In genomic region chr5:73426034-73426433, GRCh38 we compare ENCODE assay signal across 27 cellular contexts. TPM values are rescaled to one million over a fixed set of nuclear protein-coding genes. Genes with fewer than 3 reads are reported as not detected.
"Had no signal": no experiment of that assay in that cellular context is flagged by ENCODE, and none has a peak within 500 bp of the region (broad histone marks: within the 10 kb centered on the region; RNA-seq: fewer than 3 reads in every experiment).

No MANE protein-coding gene starts in this region.

- DNase-seq: hypothalamus; immature natural killer cell; left ventricle myocardium inferior; midbrain; mucosa of descending colon; naive thymus-derived CD4-positive, alpha-beta T cell; pancreas; posterior cingulate gyrus; retina; right cardiac atrium; stimulated activated CD4-positive, alpha-beta T cell treated with anti-CD3 and anti-CD28 coated beads, Interleukin-12 subunit alpha, Interleukin-12 subunit beta, amount 100 ng/mL, for 4 hours; stimulated activated CD4-positive, alpha-beta T cell treated with anti-CD3 and anti-CD28 coated beads, Interleukin-15, amount 100 ng/mL, for 24 hours; stimulated activated CD4-positive, alpha-beta T cell treated with anti-CD3 and anti-CD28 coated beads, Interleukin-2, amount 100 ng/mL, for 24 hours; stimulated activated CD4-positive, alpha-beta T cell treated with anti-CD3 and anti-CD28 coated beads, Interleukin-4, amount 100 ng/mL, for 1 hour; stimulated activated naive B cell treated with anti-CD40 and anti-IgM and Interleukin-4, amounts not matched to agents 10 μg/mL and 1 μg/mL and 100 μg/mL, for 72 hours; stimulated activated naive CD8-positive, alpha-beta T cell treated with anti-CD3 and anti-CD28 coated beads, Interleukin-15, Interleukin-2, amounts not matched to agents 100 U/mL and 50 U/mL, for 24 hours; stomach; testis; tibial artery; trophoblast cell; upper lobe of right lung had no signal

- H3K4me3 ChIP-seq: left ventricle myocardium inferior, lung, mucosa of descending colon, pancreas, prostate gland, skin epidermis, stomach, testis, tibial artery, upper lobe of right lung had no signal

- H3K27ac ChIP-seq: left ventricle myocardium inferior, pancreas, prostate gland, skin epidermis, stomach, testis, tibial artery, upper lobe of right lung had no signal

- H3K9me3 ChIP-seq: left ventricle myocardium inferior, mucosa of descending colon, pancreas, prostate gland, testis, tibial artery, upper lobe of right lung had no signal

- ATAC-seq: mucosa of descending colon; naive thymus-derived CD4-positive, alpha-beta T cell; natural killer cell treated with Interleukin-12 subunit alpha and Interleukin-12 subunit beta and Interleukin-15 and Interleukin-18, amount 100 ng/mL, for 72 hours; pancreas; right cardiac atrium; sciatic nerve; stimulated activated naive B cell treated with anti-CD40 and anti-IgM and Interleukin-4, amounts not matched to agents 10 μg/mL and 1 μg/mL and 100 μg/mL, for 72 hours; stimulated activated naive CD8-positive, alpha-beta T cell treated with anti-CD3 and anti-CD28 coated beads, Interleukin-15, Interleukin-2, amounts not matched to agents 100 U/mL and 50 U/mL, for 24 hours; upper lobe of right lung had no signal

- H3K27me3 ChIP-seq: testis had no signal

- H3K4me1 ChIP-seq: left ventricle myocardium inferior, prostate gland, stomach, testis, tibial artery, upper lobe of right lung had no signal

- H3K36me3 ChIP-seq: left ventricle myocardium inferior, pancreas, prostate gland, stomach, tibial artery, upper lobe of right lung had no signal

RNA-seq across cellular contexts. Expression of gene FOXD1, which starts 22.5 kb away (rescaled TPM):
- total RNA-seq: right cardiac atrium had no signal
- polyA plus RNA-seq: immature natural killer cell; naive thymus-derived CD4-positive, alpha-beta T cell; neural cell had no signal
